12 cellular contexts compared by ENCODE assay signal in the genomic region with DNA sequence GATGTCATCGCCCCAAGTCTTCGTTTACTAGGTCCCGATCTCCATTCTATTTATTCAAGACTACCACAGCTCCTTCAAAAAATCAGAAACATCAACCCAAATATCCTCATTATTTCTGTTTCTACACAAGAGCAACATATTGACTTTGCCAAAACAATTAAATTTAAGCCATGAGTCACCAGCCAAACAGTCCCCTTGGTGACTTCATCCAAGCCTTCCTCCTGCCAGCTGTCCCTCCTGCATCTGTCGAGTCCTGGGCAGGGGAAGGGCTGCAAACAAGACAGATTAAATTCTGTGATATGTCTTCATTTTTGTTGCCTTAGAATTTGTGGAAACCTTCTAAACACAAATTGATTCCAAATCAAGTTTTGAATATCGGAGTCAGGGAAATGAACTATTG.
A peak's percentile ranks its signal among the peaks of the same experiment; 100 is the strongest.
DNase-seq lines count a peak whose midpoint lies in the region; FAIRE-seq and TF ChIP-seq lines count a peak whose summit lies in the region.
"Had no signal": no experiment of that assay in that cellular context is flagged by ENCODE, and none has a peak within 500 bp of the region (broad histone marks: within the 10 kb centered on the region; RNA-seq: fewer than 3 reads in every experiment).

No MANE protein-coding gene starts in this region.

- no peaks in the 10 kb centered on the region for H3K36me3 Mint-ChIP-seq in Calu3 (ENCODE audit: insufficient read depth, unreplicated experiment)

- H3K36me3 ChIP-seq in BE2C: no peaks in the 10 kb centered on the region
- H3K36me3 ChIP-seq in adipocyte (ENCODE audit: control insufficient read depth, insufficient read depth, low read length, severe bottlenecking): no peaks in the 10 kb centered on the region
- no peaks in the 10 kb centered on the region for H3K36me3 ChIP-seq in keratinocyte (ENCODE audit: control insufficient read depth in 2 of 2, extremely low read depth in 1 of 2, insufficient read depth in 2 of 2, low read length in 2 of 2)
- H3K36me3 ChIP-seq: right lobe of liver had no signal

- dilution Hi-C loops in keratinocyte (cut with MboI; ENCODE audit: extremely low pct_ligation_motif_present, low sequenced_read_pairs): no loop called here

- peaks cover 13% of the 10 kb centered on the region for H3K4me1 Mint-ChIP-seq in Calu3 (ENCODE audit: low read depth, unreplicated experiment)

- no peaks in the 10 kb centered on the region for H3K79me2 ChIP-seq in keratinocyte (ENCODE audit: control insufficient read depth, insufficient read depth, low read length)

- BruUV-seq in Calu3 (replicated peaks; lab: Mats Ljungman, UMichigan): no TSS peak

- no peaks in the 10 kb centered on the region for H4K20me1 ChIP-seq in keratinocyte (ENCODE audit: control insufficient read depth, extremely low read depth, insufficient read depth, low read length)

- no peaks in the 10 kb centered on the region for H3K27me3 Mint-ChIP-seq in Calu3 (ENCODE audit: unreplicated experiment)

- peak; percentile 58 for DNase-seq in BE2C
- peak; percentile 22 for DNase-seq in LoVo (ENCODE audit: low spot score)
- DNase-seq in adipocyte (ENCODE audit: low read depth): peak; percentile 70
- no peak for DNase-seq in keratinocyte (ENCODE audit: low read depth, low spot score)
- no peak for DNase-seq in stimulated activated CD4-positive, alpha-beta T cell treated with anti-CD3 and anti-CD28 coated beads, Interleukin-4, amount 100 ng/mL, for 24 hours
- DNase-seq in dorsolateral prefrontal cortex: no peak
- DNase-seq in Calu3: no peak
- DNase-seq in GM19240 (ENCODE audit: insufficient read length, low spot score): no peak
- DNase-seq: activated T-cell treated with anti-CD3 and anti-CD28 coated beads, Interleukin-2, amount 50 U/mL, for 4 hours; effector memory CD8-positive, alpha-beta T cell had no signal

- H3K27me3 ChIP-seq in BE2C: no peaks in the 10 kb centered on the region
- peaks cover 4% of the 10 kb centered on the region for H3K27me3 ChIP-seq in adipocyte (replicated peaks; ENCODE audit: control insufficient read depth, insufficient read depth, low read length)
- no peaks in the 10 kb centered on the region for H3K27me3 ChIP-seq in keratinocyte (ENCODE audit: control insufficient read depth, extremely low read depth, insufficient read depth, low read length)
- H3K27me3 ChIP-seq in dorsolateral prefrontal cortex: peaks cover 0 to 6% (median 0%) of the 10 kb centered on the region in 45 donors
- H3K27me3 ChIP-seq: right lobe of liver had no signal

- TF ChIP-seq CTCF in BE2C (IDR thresholded peaks at IDR 0.05; ENCODE audit: low read depth, low read length): no peak
- no peak for TF ChIP-seq CTCF in keratinocyte (optimal IDR thresholded peaks at IDR 0.05 in 1 of 3, IDR thresholded peaks at IDR 0.05 in 1 of 3, conservative IDR thresholded peaks at IDR 0.05 in 1 of 3; ENCODE audit: extremely low read depth in 1 of 3, insufficient read depth in 2 of 3, low read length in 3 of 3)
- no peak for TF ChIP-seq CTCF in dorsolateral prefrontal cortex (IDR thresholded peaks at IDR 0.05 in 54 of 56, conservative IDR thresholded peaks at IDR 0.05 in 2 of 56; ENCODE audit: low read depth in 1 of 56, partially characterized antibody in 56 of 56)
- TF ChIP-seq CTCF in Calu3 (IDR thresholded peaks at IDR 0.05; ENCODE audit: unreplicated experiment): no peak

- H3K4me1 ChIP-seq in BE2C (peaks cover 3% of the 10 kb centered on the region), adipocyte (ENCODE audit: control insufficient read depth, insufficient read depth, low read length) (peaks cover 30% of the 10 kb centered on the region), keratinocyte (ENCODE audit: control insufficient read depth, extremely low read depth, insufficient read depth, low read length) (no peaks in the 10 kb centered on the region)

- no peak overlapping the region for H3K27ac Mint-ChIP-seq in Calu3 (ENCODE audit: unreplicated experiment)
- H3K27ac Mint-ChIP-seq: effector memory CD8-positive, alpha-beta T cell; T-helper 1 cell treated with Interleukin-12 subunit alpha and Interleukin-12 subunit beta and Interleukin-4 antibody, amounts not matched to agents 30 μg/mL and 1 μg/mL, for 36 hours had no signal

- no peak overlapping the region for H3K4me3 ChIP-seq in BE2C (ENCODE audit: low read depth, low read length)
- H3K4me3 ChIP-seq in adipocyte (ENCODE audit: low read length): peak overlapping the region; percentile 55
- H3K4me3 ChIP-seq in keratinocyte (ENCODE audit: control insufficient read depth in 2 of 3, extremely low read depth in 1 of 3, insufficient read depth in 2 of 3, low read depth in 1 of 3, low read length in 3 of 3): no peak overlapping the region
- H3K4me3 ChIP-seq in dorsolateral prefrontal cortex: no peak overlapping the region
- H3K4me3 ChIP-seq: right lobe of liver had no signal

- CTCF ChIA-PET in Calu3 (lab: Charles Lee): no interaction called here

- no peaks in the 10 kb centered on the region for H3K9me3 ChIP-seq in BE2C
- no peaks in the 10 kb centered on the region for H3K9me3 ChIP-seq in adipocyte (ENCODE audit: control insufficient read depth, low read length)
- H3K9me3 ChIP-seq in keratinocyte (ENCODE audit: control insufficient read depth, low read depth, low read length): no peaks in the 10 kb centered on the region
- H3K9me3 ChIP-seq: right lobe of liver had no signal

- H3K4me2 ChIP-seq in keratinocyte (ENCODE audit: control insufficient read depth, extremely low read depth, insufficient read depth, low read depth, low read length): no peak overlapping the region

- no peaks in the 10 kb centered on the region for H3K9me3 Mint-ChIP-seq in Calu3 (ENCODE audit: low read depth, unreplicated experiment)
- H3K9me3 Mint-ChIP-seq: activated T-cell treated with anti-CD3 and anti-CD28 coated beads, Interleukin-2, amount 50 U/mL, for 4 hours; effector memory CD8-positive, alpha-beta T cell; T-helper 1 cell treated with Interleukin-12 subunit alpha and Interleukin-12 subunit beta and Interleukin-4 antibody, amounts not matched to agents 30 μg/mL and 1 μg/mL, for 36 hours had no signal

- no peak overlapping the region for H2AFZ ChIP-seq in keratinocyte (ENCODE audit: control insufficient read depth, low read length)

- no peak overlapping the region for H3K9ac ChIP-seq in adipocyte (ENCODE audit: low read length)
- no peak overlapping the region for H3K9ac ChIP-seq in keratinocyte (ENCODE audit: control insufficient read depth, extremely low read depth, insufficient read depth, low read length)

- H3K9me1 ChIP-seq in keratinocyte (ENCODE audit: control insufficient read depth, extremely low read depth, insufficient read depth, low read length): no peaks in the 10 kb centered on the region

- H3K27ac ChIP-seq in keratinocyte (ENCODE audit: control insufficient read depth, insufficient read depth, low read length) (no peak overlapping the region), dorsolateral prefrontal cortex (no peak overlapping the region)
- H3K27ac ChIP-seq: right lobe of liver had no signal

- H3K4me3 Mint-ChIP-seq in Calu3 (ENCODE audit: low read depth, unreplicated experiment): no peak overlapping the region
- H3K4me3 Mint-ChIP-seq: activated T-cell treated with anti-CD3 and anti-CD28 coated beads, Interleukin-2, amount 50 U/mL, for 4 hours; effector memory CD8-positive, alpha-beta T cell; T-helper 1 cell treated with Interleukin-12 subunit alpha and Interleukin-12 subunit beta and Interleukin-4 antibody, amounts not matched to agents 30 μg/mL and 1 μg/mL, for 36 hours had no signal

- intact Hi-C loops in dorsolateral prefrontal cortex (cut with DNase I) (no loop called here), Calu3 (cut with micrococcal nuclease; ENCODE audit: unreplicated experiment) (no loop called here)

- peak; percentile 13 for FAIRE-seq in keratinocyte (lab: Jason Lieb, UNC)

Comparison
In these comparisons a context has a peak if more than half of its experiments do, and no peak if none do; other contexts are left out.
1. DNase-seq: peak in BE2C (single experiment), LoVo (single experiment) and adipocyte (single experiment); none in keratinocyte (single experiment), stimulated activated CD4-positive, alpha-beta T cell treated with anti-CD3 and anti-CD28 coated beads, Interleukin-4, amount 100 ng/mL, for 24 hours (single experiment), dorsolateral prefrontal cortex (0 of 10), Calu3 (single experiment) and GM19240 (single experiment).